ENCODE assay signal across 13 cellular contexts in genomic region chr9:112884086-112884485, GRCh38. TPM values are rescaled to one million over a fixed set of nuclear protein-coding genes. Genes with fewer than 3 reads are reported as not detected.
DNase-seq lines count a peak whose midpoint lies in the region; ATAC-seq, FAIRE-seq and TF ChIP-seq lines count a peak whose summit lies in the region.
"Had no signal": no experiment of that assay in that cellular context is flagged by ENCODE, and none has a peak within 500 bp of the region (broad histone marks: within the 10 kb centered on the region; RNA-seq: fewer than 3 reads in every experiment).

No MANE protein-coding gene starts in this region.

- TF ChIP-seq CTCF in astrocyte of the spinal cord (IDR thresholded peaks at IDR 0.05; ENCODE audit: low read depth, low read length) = no peak
- no peak for TF ChIP-seq CTCF in type B pancreatic cell (conservative IDR thresholded peaks at IDR 0.05)

- H3K4me3 ChIP-seq in astrocyte of the spinal cord (ENCODE audit: low read depth, low read length) = no peak overlapping the region

- no peak for ATAC-seq in GM21423 (IDR thresholded peaks at IDR 0.05; ENCODE audit: unreplicated experiment)
- ATAC-seq: stimulated activated naive CD8-positive, alpha-beta T cell treated with anti-CD3 and anti-CD28 coated beads, Interleukin-15, amount 100 ng/mL, for 72 hours had no signal

- peaks cover 11% of the 10 kb centered on the region for H3K4me1 Mint-ChIP-seq in type B pancreatic cell (ENCODE audit: unreplicated experiment)
- H3K4me1 Mint-ChIP-seq: stimulated activated naive CD8-positive, alpha-beta T cell treated with anti-CD3 and anti-CD28 coated beads, Interleukin-15, amount 100 ng/mL, for 72 hours had no signal

- peaks cover 4% of the 10 kb centered on the region for H3K36me3 Mint-ChIP-seq in type B pancreatic cell
- H3K36me3 Mint-ChIP-seq: activated naive CD8-positive, alpha-beta T cell treated with anti-CD3 and anti-CD28 coated beads, Interleukin-2, amount 10 ng/mL, durations not matched to agents 7 days and 5 days had no signal

- FAIRE-seq in HTR-8/SVneo (lab: Jason Lieb, UNC) = no peak

- peak overlapping the region; percentile 88 for H3K27ac Mint-ChIP-seq in type B pancreatic cell
- H3K27ac Mint-ChIP-seq: activated naive CD8-positive, alpha-beta T cell treated with anti-CD3 and anti-CD28 coated beads, Interleukin-2, amount 10 ng/mL, durations not matched to agents 7 days and 5 days; dendritic cell treated with granulocyte-macrophage colony-stimulating factor and Interleukin-4, amounts not matched to agents 40 ng/mL and 50 ng/mL, for 4 days; stimulated activated naive CD8-positive, alpha-beta T cell treated with anti-CD3 and anti-CD28 coated beads, Interleukin-15, amount 100 ng/mL, for 72 hours had no signal

- H3K27me3 Mint-ChIP-seq in type B pancreatic cell = peaks cover 5% of the 10 kb centered on the region
- H3K27me3 Mint-ChIP-seq: dendritic cell treated with granulocyte-macrophage colony-stimulating factor and Interleukin-4, amounts not matched to agents 40 ng/mL and 50 ng/mL, for 4 days; stimulated activated naive CD8-positive, alpha-beta T cell treated with anti-CD3 and anti-CD28 coated beads, Interleukin-15, amount 100 ng/mL, for 72 hours had no signal

- in situ Hi-C loops in astrocyte of the spinal cord (cut with HindIII; ENCODE audit: low sequenced_read_pairs) = no loop called here

- H3K9me3 Mint-ChIP-seq in type B pancreatic cell = no peaks in the 10 kb centered on the region
- H3K9me3 Mint-ChIP-seq: activated naive CD8-positive, alpha-beta T cell treated with anti-CD3 and anti-CD28 coated beads, Interleukin-2, amount 10 ng/mL, durations not matched to agents 7 days and 5 days; dendritic cell treated with granulocyte-macrophage colony-stimulating factor and Interleukin-4, amounts not matched to agents 40 ng/mL and 50 ng/mL, for 4 days; stimulated activated naive CD8-positive, alpha-beta T cell treated with anti-CD3 and anti-CD28 coated beads, Interleukin-15, amount 100 ng/mL, for 72 hours had no signal

- DNase-seq in HTR-8/SVneo (ENCODE audit: insufficient read length, low spot score) (peak; percentile 75), astrocyte of the spinal cord (ENCODE audit: low read depth, low spot score) (peak; percentile 36), iris pigment epithelial cell (ENCODE audit: low read depth) (peak; percentile 50), type B pancreatic cell (ENCODE audit: extremely low spot score, unreplicated experiment) (no peak), hippocampal formation (lab: John Stamatoyannopoulos, UW) (no peak)
- no peak for DNase-seq in activated effector memory CD4-positive, alpha-beta T cell treated with anti-CD3 and anti-CD28 coated beads, Interleukin-2, amount 50 U/mL, for 16 hours
- DNase-seq: activated CD4-positive, alpha-beta T cell treated with anti-CD3 and anti-CD28 coated beads for 1 hour; activated naive CD8-positive, alpha-beta T cell treated with anti-CD3 and anti-CD28 coated beads, Interleukin-2, amount 10 ng/mL, durations not matched to agents 7 days and 5 days; foreskin melanocyte; NCI-H2171 treated with DMSO at 0.1 percent for 48 hours; stimulated activated naive CD8-positive, alpha-beta T cell treated with anti-CD3 and anti-CD28 coated beads, Interleukin-15, amount 100 ng/mL, for 72 hours had no signal

- H3K4me3 Mint-ChIP-seq in type B pancreatic cell = peak overlapping the region; percentile 34
- H3K4me3 Mint-ChIP-seq: activated naive CD8-positive, alpha-beta T cell treated with anti-CD3 and anti-CD28 coated beads, Interleukin-2, amount 10 ng/mL, durations not matched to agents 7 days and 5 days; dendritic cell treated with granulocyte-macrophage colony-stimulating factor and Interleukin-4, amounts not matched to agents 40 ng/mL and 50 ng/mL, for 4 days; stimulated activated naive CD8-positive, alpha-beta T cell treated with anti-CD3 and anti-CD28 coated beads, Interleukin-15, amount 100 ng/mL, for 72 hours had no signal

RNA-seq across cellular contexts. Expression of gene SLC46A2, which starts 6.6 kb away (rescaled TPM):
- 0.14 TPM in 1 of 2 replicates, not detected in the other for total RNA-seq in type B pancreatic cell (ENCODE audit: low replicate concordance)
- total RNA-seq: activated naive CD8-positive, alpha-beta T cell treated with anti-CD3 and anti-CD28 coated beads, Interleukin-2, amount 10 ng/mL, durations not matched to agents 7 days and 5 days had no signal

Comparison
In these comparisons a context has a peak if more than half of its experiments do, and no peak if none do; other contexts are left out.
1. DNase-seq: peak in HTR-8/SVneo (single experiment), astrocyte of the spinal cord (single experiment) and iris pigment epithelial cell (single experiment); none in type B pancreatic cell (single experiment), activated effector memory CD4-positive, alpha-beta T cell treated with anti-CD3 and anti-CD28 coated beads, Interleukin-2, amount 50 U/mL, for 16 hours (single experiment) and hippocampal formation (0 of 2).